ENCODE assay signal across 1 cellular context in the genomic region with DNA sequence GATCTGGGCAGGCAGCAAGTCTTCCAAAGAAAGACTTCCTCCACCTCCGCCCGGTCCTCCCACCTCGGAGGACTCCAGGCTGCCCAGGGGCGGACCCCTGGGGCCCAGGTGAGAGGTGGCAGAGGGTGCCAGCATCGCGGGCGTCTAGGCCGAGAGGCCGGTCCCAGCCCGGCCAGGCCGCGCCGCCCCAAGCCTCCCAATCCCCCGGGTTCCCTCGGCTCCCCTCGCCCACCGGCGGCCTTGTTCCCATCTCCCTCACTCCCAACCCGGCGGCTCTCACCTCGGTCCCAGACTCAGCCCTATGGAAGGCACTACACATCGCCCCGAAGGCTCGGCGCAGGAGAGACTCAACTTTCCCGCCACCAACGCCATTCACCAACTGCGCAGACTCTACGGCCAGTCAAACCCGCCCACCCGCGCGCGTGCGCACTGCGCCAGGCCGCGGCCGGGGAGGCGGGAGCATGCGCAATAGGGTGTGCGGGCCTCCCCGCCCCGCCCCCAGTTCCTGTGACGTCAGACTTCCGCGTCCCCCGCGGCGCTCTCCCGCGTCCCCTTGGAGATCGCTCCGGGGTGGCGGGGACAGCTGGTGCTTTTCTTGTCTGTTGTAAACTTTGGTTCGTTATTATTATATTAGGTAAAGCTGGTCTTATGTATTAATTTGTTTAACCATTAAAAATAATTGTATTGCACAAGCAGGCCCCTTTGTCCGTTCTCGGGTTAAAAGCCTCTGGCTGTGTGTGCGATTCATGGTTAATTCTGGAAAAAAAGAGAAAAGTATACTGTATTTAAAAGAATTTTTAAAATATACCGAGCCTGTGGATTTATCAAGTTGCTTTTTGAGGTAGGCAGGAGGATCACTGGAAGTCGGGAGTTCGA.
TF ChIP-seq lines count a peak whose summit lies in the region.

A gene (minus strand): TSS at position 381 of the 876 bp plus-strand sequence. CDS start 62 bp downstream, at position 319.

TF ChIP-seq in HepG2, 621 proteins besides CTCF, POLR2A, EP300 and RAD21 (continued from another document and continues in another):
- TF ChIP-seq, protein P1, sequence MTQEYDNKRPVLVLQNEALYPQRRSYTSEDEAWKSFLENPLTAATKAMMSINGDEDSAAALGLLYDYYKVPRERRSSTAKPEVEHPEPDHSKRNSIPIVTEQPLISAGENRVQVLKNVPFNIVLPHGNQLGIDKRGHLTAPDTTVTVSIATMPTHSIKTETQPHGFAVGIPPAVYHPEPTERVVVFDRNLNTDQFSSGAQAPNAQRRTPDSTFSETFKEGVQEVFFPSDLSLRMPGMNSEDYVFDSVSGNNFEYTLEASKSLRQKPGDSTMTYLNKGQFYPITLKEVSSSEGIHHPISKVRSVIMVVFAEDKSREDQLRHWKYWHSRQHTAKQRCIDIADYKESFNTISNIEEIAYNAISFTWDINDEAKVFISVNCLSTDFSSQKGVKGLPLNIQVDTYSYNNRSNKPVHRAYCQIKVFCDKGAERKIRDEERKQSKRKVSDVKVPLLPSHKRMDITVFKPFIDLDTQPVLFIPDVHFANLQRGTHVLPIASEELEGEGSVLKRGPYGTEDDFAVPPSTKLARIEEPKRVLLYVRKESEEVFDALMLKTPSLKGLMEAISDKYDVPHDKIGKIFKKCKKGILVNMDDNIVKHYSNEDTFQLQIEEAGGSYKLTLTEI (CRISPR knock-in tag; conservative IDR thresholded peaks at IDR 0.05): no peak
- TF ChIP-seq, protein P2, sequence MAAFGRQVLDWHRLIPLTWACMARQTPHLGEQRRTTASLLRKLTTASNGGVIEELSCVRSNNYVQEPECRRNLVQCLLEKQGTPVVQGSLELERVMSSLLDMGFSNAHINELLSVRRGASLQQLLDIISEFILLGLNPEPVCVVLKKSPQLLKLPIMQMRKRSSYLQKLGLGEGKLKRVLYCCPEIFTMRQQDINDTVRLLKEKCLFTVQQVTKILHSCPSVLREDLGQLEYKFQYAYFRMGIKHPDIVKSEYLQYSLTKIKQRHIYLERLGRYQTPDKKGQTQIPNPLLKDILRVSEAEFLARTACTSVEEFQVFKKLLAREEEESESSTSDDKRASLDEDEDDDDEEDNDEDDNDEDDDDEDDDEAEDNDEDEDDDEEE (CRISPR knock-in tag; IDR thresholded peaks at IDR 0.05): 0 out of 2 replicates have a peak, but pooled peaks have one; percentile 48
- TF ChIP-seq, protein P3, sequence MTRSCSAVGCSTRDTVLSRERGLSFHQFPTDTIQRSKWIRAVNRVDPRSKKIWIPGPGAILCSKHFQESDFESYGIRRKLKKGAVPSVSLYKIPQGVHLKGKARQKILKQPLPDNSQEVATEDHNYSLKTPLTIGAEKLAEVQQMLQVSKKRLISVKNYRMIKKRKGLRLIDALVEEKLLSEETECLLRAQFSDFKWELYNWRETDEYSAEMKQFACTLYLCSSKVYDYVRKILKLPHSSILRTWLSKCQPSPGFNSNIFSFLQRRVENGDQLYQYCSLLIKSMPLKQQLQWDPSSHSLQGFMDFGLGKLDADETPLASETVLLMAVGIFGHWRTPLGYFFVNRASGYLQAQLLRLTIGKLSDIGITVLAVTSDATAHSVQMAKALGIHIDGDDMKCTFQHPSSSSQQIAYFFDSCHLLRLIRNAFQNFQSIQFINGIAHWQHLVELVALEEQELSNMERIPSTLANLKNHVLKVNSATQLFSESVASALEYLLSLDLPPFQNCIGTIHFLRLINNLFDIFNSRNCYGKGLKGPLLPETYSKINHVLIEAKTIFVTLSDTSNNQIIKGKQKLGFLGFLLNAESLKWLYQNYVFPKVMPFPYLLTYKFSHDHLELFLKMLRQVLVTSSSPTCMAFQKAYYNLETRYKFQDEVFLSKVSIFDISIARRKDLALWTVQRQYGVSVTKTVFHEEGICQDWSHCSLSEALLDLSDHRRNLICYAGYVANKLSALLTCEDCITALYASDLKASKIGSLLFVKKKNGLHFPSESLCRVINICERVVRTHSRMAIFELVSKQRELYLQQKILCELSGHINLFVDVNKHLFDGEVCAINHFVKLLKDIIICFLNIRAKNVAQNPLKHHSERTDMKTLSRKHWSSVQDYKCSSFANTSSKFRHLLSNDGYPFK (CRISPR knock-in tag; IDR thresholded peaks at IDR 0.05; ENCODE audit: borderline replicate concordance): peak; percentile 41; the same call in 1 of the 2 replicates
- peak; percentile 99 for TF ChIP-seq CREB1 (IDR thresholded peaks at IDR 0.05)
- peak; percentile 96 for TF ChIP-seq CREB1 (CRISPR knock-in tag; IDR thresholded peaks at IDR 0.05)
- TF ChIP-seq, protein P4, sequence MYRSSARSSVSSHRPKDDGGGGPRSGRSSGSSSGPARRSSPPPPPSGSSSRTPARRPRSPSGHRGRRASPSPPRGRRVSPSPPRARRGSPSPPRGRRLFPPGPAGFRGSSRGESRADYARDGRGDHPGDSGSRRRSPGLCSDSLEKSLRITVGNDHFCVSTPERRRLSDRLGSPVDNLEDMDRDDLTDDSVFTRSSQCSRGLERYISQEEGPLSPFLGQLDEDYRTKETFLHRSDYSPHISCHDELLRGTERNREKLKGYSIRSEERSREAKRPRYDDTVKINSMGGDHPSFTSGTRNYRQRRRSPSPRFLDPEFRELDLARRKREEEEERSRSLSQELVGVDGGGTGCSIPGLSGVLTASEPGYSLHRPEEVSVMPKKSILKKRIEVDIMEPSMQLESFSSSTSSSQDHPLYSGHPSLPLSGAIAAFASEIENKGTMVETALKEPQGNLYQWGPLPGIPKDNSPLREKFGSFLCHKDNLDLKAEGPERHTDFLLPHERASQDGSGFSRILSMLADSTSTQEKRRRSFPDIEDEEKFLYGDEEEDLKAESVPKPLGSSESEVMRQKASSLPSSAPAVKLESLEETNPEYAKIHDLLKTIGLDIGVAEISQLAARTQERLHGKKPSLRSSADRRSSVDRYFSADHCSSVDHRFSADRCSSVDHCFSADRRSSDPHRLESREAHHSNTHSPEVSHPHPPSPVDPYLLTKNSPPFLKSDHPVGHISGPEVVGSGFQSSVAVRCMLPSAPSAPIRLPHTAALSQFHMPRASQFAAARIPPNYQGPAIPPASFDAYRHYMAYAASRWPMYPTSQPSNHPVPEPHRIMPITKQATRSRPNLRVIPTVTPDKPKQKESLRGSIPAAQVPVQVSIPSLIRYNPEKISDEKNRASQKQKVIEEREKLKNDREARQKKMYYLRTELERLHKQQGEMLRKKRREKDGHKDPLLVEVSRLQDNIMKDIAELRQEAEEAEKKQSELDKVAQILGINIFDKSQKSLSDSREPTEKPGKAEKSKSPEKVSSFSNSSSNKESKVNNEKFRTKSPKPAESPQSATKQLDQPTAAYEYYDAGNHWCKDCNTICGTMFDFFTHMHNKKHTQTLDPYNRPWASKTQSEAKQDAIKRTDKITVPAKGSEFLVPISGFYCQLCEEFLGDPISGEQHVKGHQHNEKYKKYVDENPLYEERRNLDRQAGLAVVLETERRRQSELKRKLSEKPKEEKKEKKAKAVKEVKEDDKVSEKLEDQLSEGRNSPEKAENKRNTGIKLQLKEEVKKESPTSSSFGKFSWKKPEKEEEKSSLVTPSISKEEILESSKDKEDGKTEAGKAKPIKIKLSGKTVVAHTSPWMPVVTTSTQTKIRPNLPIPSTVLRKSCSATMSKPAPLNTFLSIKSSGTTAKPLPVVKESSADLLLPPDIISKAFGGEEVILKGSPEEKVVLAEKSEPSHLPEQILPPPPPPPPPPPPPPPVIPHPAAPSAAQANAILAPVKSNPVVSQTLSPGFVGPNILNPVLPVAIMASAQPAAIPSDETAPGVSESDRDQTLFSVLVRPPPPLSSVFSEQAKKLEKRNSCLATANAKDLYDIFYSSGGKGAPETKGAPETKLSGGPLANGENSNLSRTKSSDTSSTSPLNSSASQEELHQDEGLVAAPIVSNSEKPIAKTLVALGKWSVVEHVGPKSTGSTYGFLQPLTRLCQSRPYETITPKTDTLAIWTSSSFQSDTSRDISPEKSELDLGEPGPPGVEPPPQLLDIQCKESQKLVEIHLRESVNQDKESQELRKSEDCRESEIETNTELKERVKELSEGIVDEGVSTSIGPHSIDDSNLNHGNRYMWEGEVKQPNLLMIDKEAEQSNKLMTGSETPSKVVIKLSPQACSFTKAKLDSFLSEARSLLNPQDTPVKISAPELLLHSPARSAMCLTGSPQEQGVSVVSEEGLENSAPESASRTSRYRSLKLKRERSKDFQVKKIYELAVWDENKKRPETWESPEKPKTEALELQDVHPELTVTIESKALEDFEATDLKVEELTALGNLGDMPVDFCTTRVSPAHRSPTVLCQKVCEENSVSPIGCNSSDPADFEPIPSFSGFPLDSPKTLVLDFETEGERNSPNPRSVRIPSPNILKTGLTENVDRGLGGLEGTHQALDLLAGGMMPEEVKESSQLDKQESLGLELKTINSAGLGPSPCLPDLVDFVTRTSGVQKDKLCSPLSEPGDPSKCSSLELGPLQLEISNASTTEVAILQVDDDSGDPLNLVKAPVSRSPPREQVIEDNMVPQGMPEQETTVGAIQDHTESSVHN (CRISPR knock-in tag; IDR thresholded peaks at IDR 0.05): 0 out of 2 replicates have a peak, but pooled peaks have one; percentile 65
- TF ChIP-seq NR2C2 (CRISPR knock-in tag; IDR thresholded peaks at IDR 0.05; ENCODE audit: borderline replicate concordance): peak; percentile 40; the same call in 1 of the 2 replicates
- TF ChIP-seq, protein P5, sequence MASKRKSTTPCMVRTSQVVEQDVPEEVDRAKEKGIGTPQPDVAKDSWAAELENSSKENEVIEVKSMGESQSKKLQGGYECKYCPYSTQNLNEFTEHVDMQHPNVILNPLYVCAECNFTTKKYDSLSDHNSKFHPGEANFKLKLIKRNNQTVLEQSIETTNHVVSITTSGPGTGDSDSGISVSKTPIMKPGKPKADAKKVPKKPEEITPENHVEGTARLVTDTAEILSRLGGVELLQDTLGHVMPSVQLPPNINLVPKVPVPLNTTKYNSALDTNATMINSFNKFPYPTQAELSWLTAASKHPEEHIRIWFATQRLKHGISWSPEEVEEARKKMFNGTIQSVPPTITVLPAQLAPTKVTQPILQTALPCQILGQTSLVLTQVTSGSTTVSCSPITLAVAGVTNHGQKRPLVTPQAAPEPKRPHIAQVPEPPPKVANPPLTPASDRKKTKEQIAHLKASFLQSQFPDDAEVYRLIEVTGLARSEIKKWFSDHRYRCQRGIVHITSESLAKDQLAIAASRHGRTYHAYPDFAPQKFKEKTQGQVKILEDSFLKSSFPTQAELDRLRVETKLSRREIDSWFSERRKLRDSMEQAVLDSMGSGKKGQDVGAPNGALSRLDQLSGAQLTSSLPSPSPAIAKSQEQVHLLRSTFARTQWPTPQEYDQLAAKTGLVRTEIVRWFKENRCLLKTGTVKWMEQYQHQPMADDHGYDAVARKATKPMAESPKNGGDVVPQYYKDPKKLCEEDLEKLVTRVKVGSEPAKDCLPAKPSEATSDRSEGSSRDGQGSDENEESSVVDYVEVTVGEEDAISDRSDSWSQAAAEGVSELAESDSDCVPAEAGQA (IDR thresholded peaks at IDR 0.05; ENCODE audit: low read depth): peak; percentile 78
- TF ChIP-seq, protein P5 (CRISPR knock-in tag; IDR thresholded peaks at IDR 0.05; ENCODE audit: borderline replicate concordance): peak; percentile 73; the same call in 1 of the 2 replicates
- TF ChIP-seq ZNF776 (CRISPR knock-in tag; IDR thresholded peaks at IDR 0.05): peak; percentile 75; the same call in 1 of the 2 replicates
